ENCODE assay signal across 36 cellular contexts in the genomic region with DNA sequence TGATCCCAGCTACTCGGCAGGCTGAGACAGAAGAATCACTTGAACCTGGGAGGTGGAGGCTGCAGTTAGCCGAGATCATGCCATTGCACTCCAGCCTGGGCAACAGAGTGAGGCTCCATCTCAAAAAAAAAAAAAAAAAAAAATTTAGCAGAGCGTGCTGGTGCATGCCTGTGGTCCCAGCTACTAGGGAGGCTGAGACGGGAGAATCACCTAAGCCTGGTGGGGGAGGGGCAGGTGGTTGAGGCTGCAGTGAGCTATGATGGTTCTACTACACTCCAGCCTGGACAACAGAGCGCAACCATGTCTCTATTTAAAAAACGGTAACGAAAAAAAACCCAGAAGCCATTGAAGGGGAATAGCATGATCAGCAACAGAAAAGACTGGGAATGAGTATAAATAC.
"Had no signal": no experiment of that assay in that cellular context is flagged by ENCODE, and none has a peak within 500 bp of the region (broad histone marks: within the 10 kb centered on the region; RNA-seq: fewer than 3 reads in every experiment).

No MANE protein-coding gene starts in this region.

- H3K9me3 ChIP-seq: body of pancreas, breast epithelium had no signal

- DNase-seq: activated CD4-positive, alpha-beta memory T cell treated with anti-CD3 and anti-CD28 coated beads, Interleukin-2, amount 10 ng/mL, durations not matched to agents 7 days and 5 days; activated CD4-positive, alpha-beta T cell treated with anti-CD3 and anti-CD28 coated beads for 1 hour; activated CD4-positive, alpha-beta T cell treated with anti-CD3 and anti-CD28 coated beads for 36 hours; activated CD4-positive, alpha-beta T cell treated with anti-CD3 and anti-CD28 coated beads for 48 hours; activated CD4-positive, alpha-beta T cell treated with anti-CD3 and anti-CD28 coated beads, Interleukin-2, amount 10 ng/mL, durations not matched to agents 7 days and 5 days; activated CD4-positive, alpha-beta T cell treated with anti-CD3 and anti-CD28 coated beads, Interleukin-2, amount 50 U/mL, for 48 hours; activated CD4-positive, CD25-positive, alpha-beta regulatory T cell; activated CD8-positive, alpha-beta memory T cell treated with anti-CD3 and anti-CD28 coated beads for 24 hours; activated CD8-positive, alpha-beta memory T cell treated with anti-CD3 and anti-CD28 coated beads, Interleukin-2, amount 10 ng/mL, durations not matched to agents 7 days and 5 days; activated CD8-positive, alpha-beta memory T cell treated with anti-CD3 and anti-CD28 coated beads, Interleukin-2, amount 50 U/mL, for 48 hours; activated CD8-positive, alpha-beta T cell treated with anti-CD3 and anti-CD28 coated beads, Interleukin-2, amount 10 ng/mL, durations not matched to agents 7 days and 5 days; activated effector memory CD4-positive, alpha-beta T cell treated with Interleukin-2 at 50 U/mL for 16 hours; activated gamma-delta T cell; activated naive CD4-positive, alpha-beta T cell treated with anti-CD3 and anti-CD28 coated beads, Interleukin-2, amount 10 ng/mL, durations not matched to agents 7 days and 5 days; activated naive CD4-positive, alpha-beta T cell treated with Interleukin-2 at 50 U/mL for 16 hours; activated naive CD8-positive, alpha-beta T cell treated with anti-CD3 and anti-CD28 coated beads, Interleukin-2, amount 10 ng/mL, durations not matched to agents 7 days and 5 days; activated naive CD8-positive, alpha-beta T cell treated with anti-CD3 and anti-CD28 coated beads, Interleukin-2, amount 50 U/mL, for 24 hours; activated T-cell treated with anti-CD3 and anti-CD28 coated beads, Interleukin-2, amount 50 U/mL, for 24 hours; activated T-cell treated with anti-CD3 and anti-CD28 coated beads, Interleukin-2, amount 50 U/mL, for 48 hours; amygdala; aorta; body of pancreas; brain microvascular endothelial cell; central memory CD4-positive, alpha-beta T cell; T-helper 1 cell; T-helper 2 cell; T-helper 9 cell had no signal

- H3K27me3 Mint-ChIP-seq: activated CD4-positive, alpha-beta memory T cell treated with anti-CD3 and anti-CD28 coated beads, Interleukin-2, amount 10 ng/mL, durations not matched to agents 7 days and 5 days; activated CD4-positive, alpha-beta T cell treated with anti-CD3 and anti-CD28 coated beads for 36 hours; activated CD4-positive, alpha-beta T cell treated with anti-CD3 and anti-CD28 coated beads, Interleukin-2, amount 10 ng/mL, durations not matched to agents 7 days and 5 days; activated CD8-positive, alpha-beta memory T cell treated with anti-CD3 and anti-CD28 coated beads, Interleukin-2, amount 10 ng/mL, durations not matched to agents 7 days and 5 days; activated naive CD4-positive, alpha-beta T cell treated with anti-CD3 and anti-CD28 coated beads, Interleukin-2, amount 10 ng/mL, durations not matched to agents 7 days and 5 days; activated naive CD4-positive, alpha-beta T cell treated with anti-CD3 and anti-CD28 coated beads, Interleukin-2, amount 50 U/mL, for 24 hours; activated naive CD8-positive, alpha-beta T cell; activated naive CD8-positive, alpha-beta T cell treated with anti-CD3 and anti-CD28 coated beads, Interleukin-2, amount 10 ng/mL, durations not matched to agents 7 days and 5 days; activated naive CD8-positive, alpha-beta T cell treated with anti-CD3 and anti-CD28 coated beads, Interleukin-2, amount 50 U/mL, for 24 hours; activated T-cell treated with anti-CD3 and anti-CD28 coated beads, Interleukin-2, amount 50 U/mL, for 24 hours had no signal

- H3K36me3 Mint-ChIP-seq: activated CD8-positive, alpha-beta memory T cell treated with anti-CD3 and anti-CD28 coated beads, Interleukin-2, amount 10 ng/mL, durations not matched to agents 7 days and 5 days; activated naive CD4-positive, alpha-beta T cell treated with anti-CD3 and anti-CD28 coated beads, Interleukin-2, amount 10 ng/mL, durations not matched to agents 7 days and 5 days; activated naive CD8-positive, alpha-beta T cell treated with anti-CD3 and anti-CD28 coated beads, Interleukin-2, amount 10 ng/mL, durations not matched to agents 7 days and 5 days had no signal

- FAIRE-seq: astrocyte had no signal

- H3K4me3 Mint-ChIP-seq: activated CD4-positive, alpha-beta memory T cell treated with anti-CD3 and anti-CD28 coated beads, Interleukin-2, amount 10 ng/mL, durations not matched to agents 7 days and 5 days; activated CD4-positive, alpha-beta T cell treated with anti-CD3 and anti-CD28 coated beads for 36 hours; activated CD4-positive, alpha-beta T cell treated with anti-CD3 and anti-CD28 coated beads, Interleukin-2, amount 10 ng/mL, durations not matched to agents 7 days and 5 days; activated CD8-positive, alpha-beta memory T cell treated with anti-CD3 and anti-CD28 coated beads, Interleukin-2, amount 10 ng/mL, durations not matched to agents 7 days and 5 days; activated CD8-positive, alpha-beta T cell treated with anti-CD3 and anti-CD28 coated beads, Interleukin-2, amount 10 ng/mL, durations not matched to agents 7 days and 5 days; activated naive CD4-positive, alpha-beta T cell treated with anti-CD3 and anti-CD28 coated beads, Interleukin-2, amount 10 ng/mL, durations not matched to agents 7 days and 5 days; activated naive CD4-positive, alpha-beta T cell treated with anti-CD3 and anti-CD28 coated beads, Interleukin-2, amount 50 U/mL, for 24 hours; activated naive CD8-positive, alpha-beta T cell; activated naive CD8-positive, alpha-beta T cell treated with anti-CD3 and anti-CD28 coated beads, Interleukin-2, amount 10 ng/mL, durations not matched to agents 7 days and 5 days; activated naive CD8-positive, alpha-beta T cell treated with anti-CD3 and anti-CD28 coated beads, Interleukin-2, amount 50 U/mL, for 24 hours; activated T-cell treated with anti-CD3 and anti-CD28 coated beads, Interleukin-2, amount 50 U/mL, for 24 hours; T-helper 1 cell treated with Interleukin-12 subunit alpha and Interleukin-12 subunit beta and Interleukin-4 antibody, amounts not matched to agents 30 μg/mL and 1 μg/mL, for 36 hours; T-helper 2 cell treated with Interferon-gamma antibody and Interleukin-4, amounts not matched to agents 5 μg/mL and 100 μg/mL, for 36 hours had no signal

- ATAC-seq: activated CD4-positive, alpha-beta T cell treated with anti-CD3 and anti-CD28 coated beads for 36 hours; activated CD4-positive, CD25-positive, alpha-beta regulatory T cell treated with anti-CD3 and anti-CD28 coated beads, Interleukin-2, amount 50 U/mL, for 24 hours; activated CD8-positive, alpha-beta memory T cell treated with anti-CD3 and anti-CD28 coated beads, Interleukin-2, amount 10 ng/mL, durations not matched to agents 7 days and 5 days; activated CD8-positive, alpha-beta T cell treated with anti-CD3 and anti-CD28 coated beads, Interleukin-2, amount 10 ng/mL, durations not matched to agents 7 days and 5 days; activated naive CD8-positive, alpha-beta T cell treated with anti-CD3 and anti-CD28 coated beads, Interleukin-2, amount 50 U/mL, for 24 hours; body of pancreas had no signal

- H3K27ac Mint-ChIP-seq: activated CD4-positive, alpha-beta memory T cell treated with anti-CD3 and anti-CD28 coated beads, Interleukin-2, amount 10 ng/mL, durations not matched to agents 7 days and 5 days; activated CD4-positive, alpha-beta T cell treated with anti-CD3 and anti-CD28 coated beads for 36 hours; activated CD4-positive, alpha-beta T cell treated with anti-CD3 and anti-CD28 coated beads, Interleukin-2, amount 10 ng/mL, durations not matched to agents 7 days and 5 days; activated CD8-positive, alpha-beta memory T cell treated with anti-CD3 and anti-CD28 coated beads, Interleukin-2, amount 10 ng/mL, durations not matched to agents 7 days and 5 days; activated CD8-positive, alpha-beta T cell treated with anti-CD3 and anti-CD28 coated beads, Interleukin-2, amount 10 ng/mL, durations not matched to agents 7 days and 5 days; activated naive CD4-positive, alpha-beta T cell treated with anti-CD3 and anti-CD28 coated beads, Interleukin-2, amount 10 ng/mL, durations not matched to agents 7 days and 5 days; activated naive CD4-positive, alpha-beta T cell treated with anti-CD3 and anti-CD28 coated beads, Interleukin-2, amount 50 U/mL, for 24 hours; activated naive CD8-positive, alpha-beta T cell treated with anti-CD3 and anti-CD28 coated beads, Interleukin-2, amount 10 ng/mL, durations not matched to agents 7 days and 5 days; activated naive CD8-positive, alpha-beta T cell treated with anti-CD3 and anti-CD28 coated beads, Interleukin-2, amount 50 U/mL, for 24 hours; activated T-cell treated with anti-CD3 and anti-CD28 coated beads, Interleukin-2, amount 50 U/mL, for 24 hours; activated T-helper 2 cell treated with anti-CD3 and anti-CD28 coated beads, Interferon-gamma antibody, Interleukin-2, Interleukin-4, amounts not matched to agents 10 μg/mL and 5 μg/mL and 100 μg/mL, durations not matched to agents 14 hours and 24 hours and 36 hours; T-helper 1 cell treated with Interleukin-12 subunit alpha and Interleukin-12 subunit beta and Interleukin-4 antibody, amounts not matched to agents 30 μg/mL and 1 μg/mL, for 36 hours; T-helper 2 cell treated with Interferon-gamma antibody and Interleukin-4, amounts not matched to agents 5 μg/mL and 100 μg/mL, for 36 hours had no signal

- H3K36me3 ChIP-seq: brain microvascular endothelial cell, breast epithelium had no signal

- H3K27me3 ChIP-seq: body of pancreas, brain microvascular endothelial cell, breast epithelium had no signal

- H3K9me3 Mint-ChIP-seq: activated CD4-positive, alpha-beta memory T cell treated with anti-CD3 and anti-CD28 coated beads, Interleukin-2, amount 10 ng/mL, durations not matched to agents 7 days and 5 days; activated CD4-positive, alpha-beta T cell treated with anti-CD3 and anti-CD28 coated beads, Interleukin-2, amount 10 ng/mL, durations not matched to agents 7 days and 5 days; activated naive CD4-positive, alpha-beta T cell treated with anti-CD3 and anti-CD28 coated beads, Interleukin-2, amount 10 ng/mL, durations not matched to agents 7 days and 5 days; activated naive CD4-positive, alpha-beta T cell treated with anti-CD3 and anti-CD28 coated beads, Interleukin-2, amount 50 U/mL, for 24 hours; activated naive CD8-positive, alpha-beta T cell treated with anti-CD3 and anti-CD28 coated beads, Interleukin-2, amount 10 ng/mL, durations not matched to agents 7 days and 5 days; activated naive CD8-positive, alpha-beta T cell treated with anti-CD3 and anti-CD28 coated beads, Interleukin-2, amount 50 U/mL, for 24 hours; activated T-cell treated with anti-CD3 and anti-CD28 coated beads, Interleukin-2, amount 50 U/mL, for 24 hours; activated T-helper 2 cell treated with anti-CD3 and anti-CD28 coated beads, Interferon-gamma antibody, Interleukin-2, Interleukin-4, amounts not matched to agents 10 μg/mL and 5 μg/mL and 100 μg/mL, durations not matched to agents 14 hours and 24 hours and 36 hours; T-helper 1 cell treated with Interleukin-12 subunit alpha and Interleukin-12 subunit beta and Interleukin-4 antibody, amounts not matched to agents 30 μg/mL and 1 μg/mL, for 36 hours; T-helper 2 cell treated with Interferon-gamma antibody and Interleukin-4, amounts not matched to agents 5 μg/mL and 100 μg/mL, for 36 hours had no signal

- H3K4me1 Mint-ChIP-seq: activated CD4-positive, alpha-beta memory T cell treated with anti-CD3 and anti-CD28 coated beads, Interleukin-2, amount 10 ng/mL, durations not matched to agents 7 days and 5 days; activated CD4-positive, alpha-beta T cell treated with anti-CD3 and anti-CD28 coated beads, Interleukin-2, amount 10 ng/mL, durations not matched to agents 7 days and 5 days; activated naive CD4-positive, alpha-beta T cell treated with anti-CD3 and anti-CD28 coated beads, Interleukin-2, amount 10 ng/mL, durations not matched to agents 7 days and 5 days had no signal

- H3K4me3 ChIP-seq: body of pancreas, breast epithelium had no signal

- H3K4me1 ChIP-seq: breast epithelium had no signal

- H3K27ac ChIP-seq: body of pancreas, brain microvascular endothelial cell, breast epithelium, VCaP had no signal
